In genomic region chr9:133679466-133680051, GRCh38 we compare ENCODE assay signal across 22 cellular contexts. TPM values are rescaled to one million over a fixed set of nuclear protein-coding genes. Genes with fewer than 3 reads are reported as not detected.
DNase-seq lines count a peak whose midpoint lies in the region; ATAC-seq, FAIRE-seq and TF ChIP-seq lines count a peak whose summit lies in the region.
"Had no signal": no experiment of that assay in that cellular context is flagged by ENCODE, and none has a peak within 500 bp of the region (broad histone marks: within the 10 kb centered on the region; RNA-seq: fewer than 3 reads in every experiment).

No MANE protein-coding gene starts in this region.

- no peaks in the 10 kb centered on the region for H3K9me3 ChIP-seq in CD4-positive, alpha-beta T cell (ENCODE audit: control insufficient read depth, low read length)
- H3K9me3 ChIP-seq in left ventricle myocardium inferior (replicated peaks), result no peaks in the 10 kb centered on the region
- no peaks in the 10 kb centered on the region for H3K9me3 ChIP-seq in tibial artery
- H3K9me3 ChIP-seq: mucosa of descending colon had no signal

- no peak for ATAC-seq in CD4-positive, alpha-beta T cell (ENCODE audit: poor library complexity)
- ATAC-seq in GM21528 (IDR thresholded peaks at IDR 0.05; ENCODE audit: low FRiP score, unreplicated experiment), result no peak
- ATAC-seq: activated CD8-positive, alpha-beta memory T cell treated with anti-CD3 and anti-CD28 coated beads, Interleukin-2, amount 10 ng/mL, durations not matched to agents 7 days and 5 days; activated T-helper 17 cell treated with anti-CD3 and anti-CD28 coated beads, Interleukin-2, amount 50 U/mL, for 72 hours; foreskin keratinocyte; mucosa of descending colon; T-cell had no signal

- peak overlapping the region; percentile 98 for H3K27ac Mint-ChIP-seq in CD4-positive, alpha-beta T cell
- H3K27ac Mint-ChIP-seq in neural crest cell (ENCODE audit: unreplicated experiment), result peak overlapping the region; percentile 57

- no peak for TF ChIP-seq POLR2A in GM12892 (IDR thresholded peaks at IDR 0.05; ENCODE audit: low read depth, low read length)

- peak overlapping the region; percentile 98 for H3K27ac ChIP-seq in CD4-positive, alpha-beta T cell (ENCODE audit: low read depth, low read length)
- peak overlapping the region; percentile 38 for H3K27ac ChIP-seq in angular gyrus (ENCODE audit: low read depth, low read length)
- H3K27ac ChIP-seq in left ventricle myocardium inferior (replicated peaks), result peak overlapping the region; percentile 48
- no peak overlapping the region for H3K27ac ChIP-seq in tibial artery
- H3K27ac ChIP-seq: foreskin keratinocyte had no signal

- H3K36me3 Mint-ChIP-seq in CD4-positive, alpha-beta T cell (ENCODE audit: low read depth), result peaks cover 19% of the 10 kb centered on the region
- H3K36me3 Mint-ChIP-seq in neural crest cell (ENCODE audit: low read depth), result no peaks in the 10 kb centered on the region
- H3K36me3 Mint-ChIP-seq: activated CD8-positive, alpha-beta memory T cell treated with anti-CD3 and anti-CD28 coated beads, Interleukin-2, amount 10 ng/mL, durations not matched to agents 7 days and 5 days; T-cell had no signal

- POLR2A ChIA-PET in CD4-positive, alpha-beta T cell (lab: Charles Lee), result interaction anchor here (1.2 to 2.6 kb wide), 3 partner anchors 22 to 48 kb away, joined by 3 to 10 read pairs (median 5); no protein-coding TSS in a partner anchor

- TF ChIP-seq CTCF in CD4-positive, alpha-beta T cell (IDR thresholded peaks at IDR 0.05), result no peak
- TF ChIP-seq CTCF in left ventricle myocardium inferior (IDR thresholded peaks at IDR 0.05; ENCODE audit: borderline replicate concordance) (no peak), neural crest cell (conservative IDR thresholded peaks at IDR 0.05) (no peak), tibial artery (IDR thresholded peaks at IDR 0.05) (no peak)

- H3K4me3 ChIP-seq in left ventricle myocardium inferior, result peak overlapping the region; percentile 37
- H3K4me3 ChIP-seq in tibial artery, result no peak overlapping the region
- H3K4me3 ChIP-seq: mucosa of descending colon had no signal

- H3K4me1 ChIP-seq in left ventricle myocardium inferior, result peaks cover 41% of the 10 kb centered on the region
- no peaks in the 10 kb centered on the region for H3K4me1 ChIP-seq in tibial artery
- H3K4me1 ChIP-seq: foreskin keratinocyte had no signal

- intact Hi-C loops in CD4-positive, alpha-beta T cell (cut with DNase I, micrococcal nuclease), result no loop called here
- intact Hi-C loops in left ventricle myocardium inferior (cut with micrococcal nuclease) (no loop called here), tibial artery (cut with DNase I; ENCODE audit: low total_unique reads) (no loop called here)

- H3K4me1 Mint-ChIP-seq in CD4-positive, alpha-beta T cell (ENCODE audit: low read depth), result peaks cover 71% of the 10 kb centered on the region
- no peaks in the 10 kb centered on the region for H3K4me1 Mint-ChIP-seq in neural crest cell

- H3K27me3 Mint-ChIP-seq in CD4-positive, alpha-beta T cell, result no peaks in the 10 kb centered on the region
- H3K27me3 Mint-ChIP-seq in neural crest cell (ENCODE audit: low read depth), result no peaks in the 10 kb centered on the region
- H3K27me3 Mint-ChIP-seq: activated CD8-positive, alpha-beta memory T cell treated with anti-CD3 and anti-CD28 coated beads, Interleukin-2, amount 10 ng/mL, durations not matched to agents 7 days and 5 days; activated T-helper 17 cell treated with anti-CD3 and anti-CD28 coated beads, Interleukin-2, amount 50 U/mL, for 72 hours; T-cell had no signal

- H3K36me3 ChIP-seq in left ventricle myocardium inferior, result no peaks in the 10 kb centered on the region
- no peaks in the 10 kb centered on the region for H3K36me3 ChIP-seq in tibial artery

- CTCF ChIA-PET in CD4-positive, alpha-beta T cell (lab: Charles Lee), result no interaction called here

- no peak for FAIRE-seq in GM12892 (lab: Jason Lieb, UNC)
- FAIRE-seq: GM12891, H1 had no signal

- DNase-seq in CD4-positive, alpha-beta T cell, result no peak
- DNase-seq in left ventricle myocardium inferior, result peak; percentile 56
- no peak for DNase-seq in neural crest cell (ENCODE audit: low read depth, low spot score)
- no peak for DNase-seq in GM12892 (ENCODE audit: insufficient read length)
- no peak for DNase-seq in tibial artery
- DNase-seq in effector CD8-positive, alpha-beta T cell (lab: John Stamatoyannopoulos, UW), result no peak
- DNase-seq: activated CD4-positive, alpha-beta T cell treated with anti-CD3 and anti-CD28 coated beads for 48 hours; activated CD8-positive, alpha-beta memory T cell treated with anti-CD3 and anti-CD28 coated beads, Interleukin-2, amount 10 ng/mL, durations not matched to agents 7 days and 5 days; DMS53; erythroblast; foreskin keratinocyte; KBM-7; NCI-H1694 treated with DMSO at 0.1 percent for 48 hours; retina; T-cell had no signal

- H3K4me3 Mint-ChIP-seq in CD4-positive, alpha-beta T cell, result no peak overlapping the region
- no peak overlapping the region for H3K4me3 Mint-ChIP-seq in neural crest cell
- H3K4me3 Mint-ChIP-seq: activated CD8-positive, alpha-beta memory T cell treated with anti-CD3 and anti-CD28 coated beads, Interleukin-2, amount 10 ng/mL, durations not matched to agents 7 days and 5 days; activated T-helper 17 cell treated with anti-CD3 and anti-CD28 coated beads, Interleukin-2, amount 50 U/mL, for 72 hours had no signal

- no peaks in the 10 kb centered on the region for H3K9me3 Mint-ChIP-seq in CD4-positive, alpha-beta T cell
- H3K9me3 Mint-ChIP-seq in neural crest cell, result no peaks in the 10 kb centered on the region
- H3K9me3 Mint-ChIP-seq: activated T-helper 17 cell treated with anti-CD3 and anti-CD28 coated beads, Interleukin-2, amount 50 U/mL, for 72 hours; T-cell had no signal

- no peaks in the 10 kb centered on the region for H3K27me3 ChIP-seq in CD4-positive, alpha-beta T cell (ENCODE audit: control insufficient read depth, insufficient read depth, low read length)
- H3K27me3 ChIP-seq in left ventricle myocardium inferior (ENCODE audit: low read depth) (peaks cover 13% of the 10 kb centered on the region), tibial artery (peaks cover 0 to 19% of the 10 kb centered on the region in 2 donors)

RNA-seq across cellular contexts. Expression of gene DBH, which starts 43.4 kb away (rescaled TPM):
- 1 to 10 TPM; 1.7 to 1.8 TPM for total RNA-seq in CD4-positive, alpha-beta T cell
- total RNA-seq in left ventricle myocardium inferior (not detected), neural crest cell (0.59 and 0.75 TPM in 2 replicates)
- polyA plus RNA-seq in GM12892 (2012; ENCODE audit: missing spikeins), result not detected
- total RNA-seq: activated CD8-positive, alpha-beta memory T cell treated with anti-CD3 and anti-CD28 coated beads, Interleukin-2, amount 10 ng/mL, durations not matched to agents 7 days and 5 days; activated T-helper 17 cell treated with anti-CD3 and anti-CD28 coated beads, Interleukin-2, amount 50 U/mL, for 72 hours; foreskin keratinocyte; H1; mucosa of descending colon had no signal
- polyA plus RNA-seq: AG04450, foreskin keratinocyte had no signal

RNA-seq across cellular contexts. Expression of gene SARDH, which starts 58.6 kb away (rescaled TPM):
- 10 to 100 TPM; 17.7 to 18.5 TPM for total RNA-seq in CD4-positive, alpha-beta T cell
- total RNA-seq in left ventricle myocardium inferior (0.63 TPM), neural crest cell (4.5 and 4.6 TPM in 2 replicates)
- not detected for polyA plus RNA-seq in GM12892 (2012; ENCODE audit: missing spikeins)
- total RNA-seq: foreskin keratinocyte had no signal

Comparison
In these comparisons a context has a peak if more than half of its experiments do, and no peak if none do; other contexts are left out.
1. H3K27ac ChIP-seq: peak in CD4-positive, alpha-beta T cell (single experiment), angular gyrus (single experiment) and left ventricle myocardium inferior (single experiment); none in tibial artery (0 of 2).